ENCODE assay signal across 8 cellular contexts in the genomic region with DNA sequence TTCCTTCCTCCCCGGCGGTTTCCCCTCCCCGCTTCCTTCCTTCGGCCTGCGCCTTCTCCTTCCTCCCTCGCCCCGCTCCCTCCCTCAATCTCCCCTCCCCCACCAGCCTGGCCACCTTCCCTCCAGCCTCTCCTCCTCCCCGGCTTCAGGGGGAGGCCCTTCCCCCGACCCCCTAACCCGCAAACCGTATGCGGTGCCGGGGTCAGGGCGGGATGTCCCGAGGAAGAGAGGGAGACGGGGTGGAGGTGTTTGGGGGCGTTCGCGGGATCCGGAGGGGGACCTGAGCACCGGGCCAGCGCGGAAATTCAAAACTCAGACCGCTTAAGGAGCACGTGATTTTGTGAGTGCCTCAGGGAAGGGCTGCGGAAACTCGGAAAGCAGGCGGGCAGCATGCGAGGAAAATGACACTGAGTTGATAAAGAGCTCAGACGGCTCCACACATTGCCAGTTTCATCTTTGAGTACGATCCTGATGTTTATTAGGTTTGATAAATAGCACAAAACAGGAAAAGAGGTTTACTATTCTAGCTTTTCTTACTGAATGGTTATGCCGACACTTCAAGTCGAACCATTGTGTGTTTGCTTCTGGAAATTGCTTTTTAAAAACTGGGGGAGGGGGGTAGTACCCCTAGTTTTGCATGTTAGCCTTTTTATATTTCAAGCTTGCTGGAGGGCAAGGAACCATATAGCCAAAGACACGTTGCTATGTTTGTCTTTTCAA. TPM values are rescaled to one million over a fixed set of nuclear protein-coding genes. Genes with fewer than 3 reads are reported as not detected.
A peak's percentile ranks its signal among the peaks of the same experiment; 100 is the strongest.
DNase-seq lines count a peak whose midpoint lies in the region; ATAC-seq and TF ChIP-seq lines count a peak whose summit lies in the region.

No MANE protein-coding gene starts in this region.

- POLR2A ChIA-PET in CD8-positive, alpha-beta memory T cell (lab: Charles Lee) = interaction anchor here (1.0 to 1.8 kb wide), 3 partner anchors 17 to 85 kb away, joined by 3 to 8 read pairs (median 6); no protein-coding TSS in a partner anchor
- POLR2A ChIA-PET in Panc1 (lab: Charles Lee) = interaction anchor here (0.6 kb wide), 1 partner anchor 786 kb away, joined by 8 read pairs; no protein-coding TSS in a partner anchor

- peaks cover 35 to 65% (median 47%) of the 10 kb centered on the region in 3 donors for H3K4me1 Mint-ChIP-seq in CD8-positive, alpha-beta memory T cell

- CTCF ChIA-PET in CD8-positive, alpha-beta memory T cell (lab: Charles Lee) = interaction anchor here (0.6 to 1.8 kb wide), 3 partner anchors 17 to 77 kb away, joined by 3 to 10 read pairs (median 3); no protein-coding TSS in a partner anchor
- CTCF ChIA-PET in Panc1 (lab: Charles Lee) = no interaction called here

- TF ChIP-seq CTCF in Panc1 (IDR thresholded peaks at IDR 0.05) = no peak
- no peak for TF ChIP-seq CTCF in right atrium auricular region (IDR thresholded peaks at IDR 0.05)
- TF ChIP-seq CTCF in retinal pigment epithelial cell (conservative IDR thresholded peaks at IDR 0.05; ENCODE audit: low read depth, low read length) = no peak

- peak overlapping the region; percentile 61 for H3K27ac ChIP-seq in CD8-positive, alpha-beta memory T cell (ENCODE audit: low read depth, low read length)
- H3K27ac ChIP-seq in Panc1 (ENCODE audit: low read length) (peak overlapping the region; percentile 77), adipose tissue (ENCODE audit: low read depth, low read length) (peak overlapping the region; percentile 60), right atrium auricular region (peak overlapping the region; percentile 93 to 94)

- peaks cover 0 to 2% (median 0%) of the 10 kb centered on the region in 5 donors for H3K9me3 Mint-ChIP-seq in CD8-positive, alpha-beta memory T cell

- H3K36me3 ChIP-seq in CD8-positive, alpha-beta memory T cell (ENCODE audit: insufficient read depth, low read length) = no peaks in the 10 kb centered on the region
- H3K36me3 ChIP-seq in Panc1 (ENCODE audit: control insufficient read depth, insufficient read depth, low read length) (no peaks in the 10 kb centered on the region; the same call in 1 of the 2 replicates), right atrium auricular region (no peaks in the 10 kb centered on the region)

- DNase-seq in CD8-positive, alpha-beta memory T cell = peak; percentile 23 to 66 (median 44)
- DNase-seq in HS-27A (ENCODE audit: low read depth) (peak; percentile 56), Panc1 (ENCODE audit: low read depth, low spot score) (no peak), right atrium auricular region (ENCODE audit: low spot score) (no peak), retinal pigment epithelial cell (ENCODE audit: low read depth) (no peak), GM19238 (ENCODE audit: insufficient read length, low spot score) (no peak)

- no peaks in the 10 kb centered on the region for H3K9me3 ChIP-seq in CD8-positive, alpha-beta memory T cell (ENCODE audit: low read length)
- no peaks in the 10 kb centered on the region for H3K9me3 ChIP-seq in Panc1 (ENCODE audit: control insufficient read depth, insufficient read depth, low read depth, low read length)
- no peaks in the 10 kb centered on the region for H3K9me3 ChIP-seq in right atrium auricular region

- BruUV-seq in Panc1 (replicated peaks; lab: Mats Ljungman, UMichigan) = TSS peak; percentile 58

- peaks cover 29% of the 10 kb centered on the region for H3K4me1 ChIP-seq in CD8-positive, alpha-beta memory T cell (ENCODE audit: insufficient read depth, low read length)
- H3K4me1 ChIP-seq in Panc1 (ENCODE audit: control insufficient read depth, insufficient read depth, low read length) (no peaks in the 10 kb centered on the region), right atrium auricular region (peaks cover 0 to 25% of the 10 kb centered on the region in 2 donors)

- H3K4me3 Mint-ChIP-seq in CD8-positive, alpha-beta memory T cell = peak overlapping the region; percentile 87 to 96 (median 93)

- ATAC-seq in Panc1 = no peak
- no peak for ATAC-seq in GM21825 (IDR thresholded peaks at IDR 0.05; ENCODE audit: unreplicated experiment)

- 2 to 3% (median 2%) methylated on average over 27 to 34 of the region's 34 CpGs for WGBS in adipose tissue, 3 donors

- intact Hi-C loops in Panc1 (cut with micrococcal nuclease; ENCODE audit: unreplicated experiment) = loop anchor here (10.0 kb wide), 1 partner anchor 1113 kb away; no protein-coding TSS in a partner anchor

- H3K36me3 Mint-ChIP-seq in CD8-positive, alpha-beta memory T cell = peaks cover 0 to 19% (median 1%) of the 10 kb centered on the region in 3 donors

- H3K27me3 Mint-ChIP-seq in CD8-positive, alpha-beta memory T cell = peaks cover 13 to 15% of the 10 kb centered on the region in 2 donors

- H3K27ac Mint-ChIP-seq in CD8-positive, alpha-beta memory T cell = peak overlapping the region; percentile 73 to 94 (median 90)

- H3K27me3 ChIP-seq in CD8-positive, alpha-beta memory T cell (ENCODE audit: insufficient read depth, low read length, poor library complexity, severe bottlenecking) = peaks cover 6% of the 10 kb centered on the region
- H3K27me3 ChIP-seq in Panc1 (ENCODE audit: control insufficient read depth, insufficient read depth, low read length) (no peaks in the 10 kb centered on the region), right atrium auricular region (no peaks in the 10 kb centered on the region)

- in situ Hi-C loops in Panc1 (cut with HindIII; ENCODE audit: low pct_unique_long_range_greater_than_20kb, low sequenced_read_pairs) = no loop called here

- H3K4me3 ChIP-seq in CD8-positive, alpha-beta memory T cell (ENCODE audit: low read length) = peak overlapping the region; percentile 47
- H3K4me3 ChIP-seq in Panc1 (ENCODE audit: low read depth in 2 of 2, low read length in 2 of 2) = peak overlapping the region; percentile 78 to 82
- peak overlapping the region; percentile 84 to 86 for H3K4me3 ChIP-seq in right atrium auricular region
- peak overlapping the region; percentile 68 for H3K4me3 ChIP-seq in retinal pigment epithelial cell (ENCODE audit: low read length)

RNA-seq across cellular contexts. Expression of gene PTCH1, which starts 5.4 kb away (rescaled TPM):
- total RNA-seq in CD8-positive, alpha-beta memory T cell = 1 to 10 TPM; 7.1 to 7.9 TPM
- 23.3 TPM for polyA plus RNA-seq in CD8-positive, alpha-beta memory T cell
- total RNA-seq in Panc1 (2021; ENCODE audit: unreplicated experiment) (6.6 TPM), right atrium auricular region (1 to 10 TPM; 5.4 to 6.3 TPM)
- 5.8 TPM for polyA plus RNA-seq in Panc1 (2012; ENCODE audit: insufficient read length)
- 1 to 10 TPM; 2.7 to 5.4 (median 4.0) TPM for polyA plus RNA-seq in adipose tissue

Comparison
In these comparisons a context has a peak if more than half of its experiments do, and no peak if none do; other contexts are left out.
1. DNase-seq: peak in CD8-positive, alpha-beta memory T cell (5 of 5) and HS-27A (single experiment); none in Panc1 (single experiment), right atrium auricular region (single experiment), retinal pigment epithelial cell (single experiment) and GM19238 (single experiment).
2. Peak in every context shown above with its lines, with median percentiles within 50 percentile points of each other: H3K27ac ChIP-seq and H3K4me3 ChIP-seq.